Comparison of ENCODE assay signal across 1 cellular context in the genomic region with DNA sequence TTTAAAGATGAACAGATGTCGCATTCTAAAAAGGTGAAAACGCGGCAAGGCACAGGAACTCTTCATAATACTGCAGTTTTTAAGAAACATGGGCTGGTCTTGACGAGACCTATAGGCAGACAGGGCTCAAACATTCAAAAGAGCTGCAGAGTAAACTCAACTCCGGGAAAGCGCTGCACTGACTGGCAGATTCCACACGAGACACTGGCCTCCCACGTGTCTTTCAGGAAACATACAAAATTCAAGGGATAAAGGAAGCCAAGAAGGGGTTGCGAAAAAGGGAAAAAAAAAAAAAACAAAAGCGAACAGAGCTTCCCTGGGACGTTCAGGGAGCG.
A peak's percentile ranks its signal among the peaks of the same experiment; 100 is the strongest.
TF ChIP-seq lines count a peak whose summit lies in the region.

No MANE protein-coding gene starts in this region.

TF ChIP-seq in SK-N-SH, 30 proteins besides CTCF, POLR2A, EP300 and RAD21:
- TF ChIP-seq, protein P1, sequence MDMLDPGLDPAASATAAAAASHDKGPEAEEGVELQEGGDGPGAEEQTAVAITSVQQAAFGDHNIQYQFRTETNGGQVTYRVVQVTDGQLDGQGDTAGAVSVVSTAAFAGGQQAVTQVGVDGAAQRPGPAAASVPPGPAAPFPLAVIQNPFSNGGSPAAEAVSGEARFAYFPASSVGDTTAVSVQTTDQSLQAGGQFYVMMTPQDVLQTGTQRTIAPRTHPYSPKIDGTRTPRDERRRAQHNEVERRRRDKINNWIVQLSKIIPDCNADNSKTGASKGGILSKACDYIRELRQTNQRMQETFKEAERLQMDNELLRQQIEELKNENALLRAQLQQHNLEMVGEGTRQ (IDR thresholded peaks at IDR 0.05; ENCODE audit: borderline replicate concordance, low read depth, low read length): no peak
- TF ChIP-seq, protein P2, sequence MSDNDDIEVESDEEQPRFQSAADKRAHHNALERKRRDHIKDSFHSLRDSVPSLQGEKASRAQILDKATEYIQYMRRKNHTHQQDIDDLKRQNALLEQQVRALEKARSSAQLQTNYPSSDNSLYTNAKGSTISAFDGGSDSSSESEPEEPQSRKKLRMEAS (IDR thresholded peaks at IDR 0.05; ENCODE audit: low read depth): peak; percentile 85; the same call in 1 of the 2 replicates
- TF ChIP-seq MXI1 (IDR thresholded peaks at IDR 0.05; ENCODE audit: low read depth, low read length) (peak; percentile 94), EZH2phosphoT487 (IDR thresholded peaks at IDR 0.05; ENCODE audit: borderline replicate concordance, low read depth) (no peak), ELF1 (IDR thresholded peaks at IDR 0.05) (peak; percentile 43; the same call in 1 of the 2 replicates)
- TF ChIP-seq, protein P3, sequence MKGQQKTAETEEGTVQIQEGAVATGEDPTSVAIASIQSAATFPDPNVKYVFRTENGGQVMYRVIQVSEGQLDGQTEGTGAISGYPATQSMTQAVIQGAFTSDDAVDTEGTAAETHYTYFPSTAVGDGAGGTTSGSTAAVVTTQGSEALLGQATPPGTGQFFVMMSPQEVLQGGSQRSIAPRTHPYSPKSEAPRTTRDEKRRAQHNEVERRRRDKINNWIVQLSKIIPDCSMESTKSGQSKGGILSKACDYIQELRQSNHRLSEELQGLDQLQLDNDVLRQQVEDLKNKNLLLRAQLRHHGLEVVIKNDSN (IDR thresholded peaks at IDR 0.05; ENCODE audit: borderline replicate concordance, low read depth): peak; percentile 58; the same call in 1 of the 2 replicates
